ENCODE assay signal across 24 cellular contexts in genomic region chrX:43753637-43754036, GRCh38.
"Had no signal": no experiment of that assay in that cellular context is flagged by ENCODE, and none has a peak within 500 bp of the region (broad histone marks: within the 10 kb centered on the region; RNA-seq: fewer than 3 reads in every experiment).

No MANE protein-coding gene starts in this region.

- H3K27ac Mint-ChIP-seq: activated CD4-positive, alpha-beta T cell treated with anti-CD3 and anti-CD28 coated beads for 36 hours; activated naive CD4-positive, alpha-beta T cell treated with anti-CD3 and anti-CD28 coated beads, Interleukin-2, amount 50 U/mL, for 72 hours; activated T-helper 1 cell treated with anti-CD3 and anti-CD28 coated beads, Interleukin-12 subunit alpha, Interleukin-12 subunit beta, Interleukin-2, Interleukin-4 antibody, amounts not matched to agents 30 ng/mL and 10 ng/mL and 1 ng/mL, durations not matched to agents 14 hours and 24 hours and 36 hours; endodermal cell; immature natural killer cell; stimulated activated memory B cell treated with anti-CD40 and anti-IgM and Interleukin-4, amounts not matched to agents 10 μg/mL and 1 μg/mL and 100 μg/mL, for 72 hours had no signal

- ATAC-seq: activated CD4-positive, alpha-beta T cell treated with anti-CD3 and anti-CD28 coated beads for 36 hours; body of pancreas; mucosa of descending colon; naive thymus-derived CD4-positive, alpha-beta T cell; pancreas; right lobe of liver; stimulated activated memory B cell treated with anti-CD40 and anti-IgM and Interleukin-4, amounts not matched to agents 10 μg/mL and 1 μg/mL and 100 μg/mL, for 72 hours; upper lobe of right lung had no signal

- H3K9me3 Mint-ChIP-seq: activated naive CD4-positive, alpha-beta T cell treated with anti-CD3 and anti-CD28 coated beads, Interleukin-2, amount 50 U/mL, for 72 hours; activated T-helper 1 cell treated with anti-CD3 and anti-CD28 coated beads, Interleukin-12 subunit alpha, Interleukin-12 subunit beta, Interleukin-2, Interleukin-4 antibody, amounts not matched to agents 30 ng/mL and 10 ng/mL and 1 ng/mL, durations not matched to agents 14 hours and 24 hours and 36 hours; immature natural killer cell; naive thymus-derived CD4-positive, alpha-beta T cell; stimulated activated memory B cell treated with anti-CD40 and anti-IgM and Interleukin-4, amounts not matched to agents 10 μg/mL and 1 μg/mL and 100 μg/mL, for 72 hours had no signal

- H3K4me1 ChIP-seq: pancreas, right lobe of liver, upper lobe of right lung had no signal

- H3K4me3 Mint-ChIP-seq: activated CD4-positive, alpha-beta T cell treated with anti-CD3 and anti-CD28 coated beads for 36 hours; activated T-helper 1 cell treated with anti-CD3 and anti-CD28 coated beads, Interleukin-12 subunit alpha, Interleukin-12 subunit beta, Interleukin-2, Interleukin-4 antibody, amounts not matched to agents 30 ng/mL and 10 ng/mL and 1 ng/mL, durations not matched to agents 14 hours and 24 hours and 36 hours; endodermal cell; immature natural killer cell; naive thymus-derived CD4-positive, alpha-beta T cell; stimulated activated memory B cell treated with anti-CD40 and anti-IgM and Interleukin-4, amounts not matched to agents 10 μg/mL and 1 μg/mL and 100 μg/mL, for 72 hours had no signal

- H3K9me3 ChIP-seq: body of pancreas, mucosa of descending colon, neutrophil, pancreas, right lobe of liver, thoracic aorta, upper lobe of right lung had no signal

- H3K4me3 ChIP-seq: body of pancreas, mucosa of descending colon, pancreas, right lobe of liver, thoracic aorta, upper lobe of right lung had no signal

- H3K4me1 Mint-ChIP-seq: activated CD4-positive, alpha-beta T cell treated with anti-CD3 and anti-CD28 coated beads for 36 hours; endodermal cell; immature natural killer cell had no signal

- H3K27me3 Mint-ChIP-seq: activated CD4-positive, alpha-beta T cell treated with anti-CD3 and anti-CD28 coated beads for 36 hours; naive thymus-derived CD4-positive, alpha-beta T cell; stimulated activated memory B cell treated with anti-CD40 and anti-IgM and Interleukin-4, amounts not matched to agents 10 μg/mL and 1 μg/mL and 100 μg/mL, for 72 hours had no signal

- H3K27me3 ChIP-seq: body of pancreas, neutrophil, pancreas, right lobe of liver, upper lobe of right lung had no signal

- DNase-seq: activated CD4-positive, alpha-beta T cell treated with anti-CD3 and anti-CD28 coated beads for 36 hours; activated CD4-positive, alpha-beta T cell treated with anti-CD3 and anti-CD28 coated beads, Interleukin-2, amount 50 U/mL, for 48 hours; activated gamma-delta T cell treated with Interleukin-2 at 50 U/mL for 16 hours; amniotic stem cell; body of pancreas; caudate nucleus; endodermal cell; immature natural killer cell; mesenchymal stem cell; mucosa of descending colon; naive thymus-derived CD4-positive, alpha-beta T cell; pancreas; right lobe of liver; stimulated activated CD4-positive, alpha-beta T cell treated with anti-CD3 and anti-CD28 coated beads, Interleukin-4, amount 100 ng/mL, for 24 hours; SW 1271; upper lobe of right lung had no signal

- FAIRE-seq: colon, pancreas, TTC549 had no signal

- H3K36me3 Mint-ChIP-seq: activated naive CD4-positive, alpha-beta T cell treated with anti-CD3 and anti-CD28 coated beads, Interleukin-2, amount 50 U/mL, for 72 hours; immature natural killer cell; naive thymus-derived CD4-positive, alpha-beta T cell; stimulated activated memory B cell treated with anti-CD40 and anti-IgM and Interleukin-4, amounts not matched to agents 10 μg/mL and 1 μg/mL and 100 μg/mL, for 72 hours had no signal

- H3K27ac ChIP-seq: body of pancreas, epithelial cell of prostate, neutrophil, pancreas, right lobe of liver, thoracic aorta, upper lobe of right lung had no signal
